In the genomic region with DNA sequence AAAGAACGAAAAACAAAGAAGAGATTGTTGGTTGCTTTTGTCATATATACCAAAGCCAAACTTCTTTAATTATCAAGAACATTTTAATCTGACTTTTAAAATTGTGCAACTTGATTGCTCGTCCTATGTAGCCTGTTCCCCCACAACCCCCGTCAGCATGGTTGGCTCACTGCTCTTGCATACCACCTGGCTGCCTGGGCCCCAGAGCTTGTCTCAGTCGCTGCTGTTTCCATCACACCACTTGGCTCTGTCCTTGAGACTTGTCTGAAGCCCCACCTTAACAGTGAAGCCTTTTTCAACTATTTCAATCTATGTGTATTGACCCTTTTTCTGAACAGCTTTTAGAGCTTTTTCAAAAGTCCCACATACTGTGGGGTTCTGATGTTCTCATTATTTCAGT, we compare ENCODE assay signal across 25 cellular contexts.
"Had no signal": no experiment of that assay in that cellular context is flagged by ENCODE, and none has a peak within 500 bp of the region (broad histone marks: within the 10 kb centered on the region; RNA-seq: fewer than 3 reads in every experiment).

No MANE protein-coding gene starts in this region.

- DNase-seq: activated CD4-positive, alpha-beta memory T cell treated with anti-CD3 and anti-CD28 coated beads, Interleukin-2, amount 10 ng/mL, durations not matched to agents 7 days and 5 days; activated CD4-positive, alpha-beta T cell treated with anti-CD3 and anti-CD28 coated beads for 36 hours; activated CD4-positive, alpha-beta T cell treated with anti-CD3 and anti-CD28 coated beads, Interleukin-2, amount 50 U/mL, for 1 hour; activated gamma-delta T cell; activated naive CD4-positive, alpha-beta T cell treated with anti-CD3 and anti-CD28 coated beads for 36 hours; activated T-cell treated with anti-CD3 and anti-CD28 coated beads for 4 hours; activated T-cell treated with anti-CD3 and anti-CD28 coated beads, Interleukin-2, amount 50 U/mL, for 48 hours; brain microvascular endothelial cell; caudate nucleus; IMR-90; KBM-7; NCI-H1092; NCI-H1417; NCI-H1930; NCI-H345; NCI-H510A; NCI-H526 treated with DMSO at 0.1 percent for 48 hours; PC-9; T-cell; T-helper 2 cell; T1000 had no signal

- H3K4me3 ChIP-seq: PC-9, SK-N-MC had no signal

- FAIRE-seq: TTC549 had no signal

- H2AFZ ChIP-seq: PC-9 had no signal

- H3K27me3 ChIP-seq: brain microvascular endothelial cell had no signal

- H3K27ac ChIP-seq: brain microvascular endothelial cell, PC-9, SK-N-MC, VCaP had no signal

- H3K4me2 ChIP-seq: PC-9 had no signal

- H3K36me3 ChIP-seq: brain microvascular endothelial cell had no signal

- ATAC-seq: activated CD4-positive, alpha-beta T cell treated with anti-CD3 and anti-CD28 coated beads for 36 hours; activated T-helper 17 cell treated with anti-CD3 and anti-CD28 coated beads, Interleukin-2, amount 50 U/mL, for 72 hours; T-cell had no signal
